In genomic region chr1:7503691-7504437, GRCh38 we compare ENCODE assay signal across 20 cellular contexts.
DNase-seq lines count a peak whose midpoint lies in the region; ATAC-seq and TF ChIP-seq lines count a peak whose summit lies in the region.
"Had no signal": no experiment of that assay in that cellular context is flagged by ENCODE, and none has a peak within 500 bp of the region (broad histone marks: within the 10 kb centered on the region; RNA-seq: fewer than 3 reads in every experiment).

No MANE protein-coding gene starts in this region.

- TF ChIP-seq POLR2A in IMR-90 (IDR thresholded peaks at IDR 0.05; ENCODE audit: low read depth, low read length), result no peak

- no peak overlapping the region for H2BK12ac ChIP-seq in neuronal stem cell (ENCODE audit: low read length)

- no peak overlapping the region for H3K23ac ChIP-seq in IMR-90 (ENCODE audit: low read depth, low read length)
- no peak overlapping the region for H3K23ac ChIP-seq in neuronal stem cell (ENCODE audit: low read depth, low read length, poor library complexity)

- H3K4me2 ChIP-seq in BLaER1, result peak overlapping the region; percentile 90
- H3K4me2 ChIP-seq in IMR-90 (ENCODE audit: low read depth, low read length), result no peak overlapping the region
- no peak overlapping the region for H3K4me2 ChIP-seq in neuronal stem cell (ENCODE audit: insufficient read depth, low read length, poor library complexity, severe bottlenecking)
- H3K4me2 ChIP-seq: A549 had no signal

- H3K27ac ChIP-seq in BLaER1 (peak overlapping the region; percentile 41; the same call in 1 of the 2 replicates), IMR-90 (ENCODE audit: insufficient read depth, low read length) (no peak overlapping the region), neuronal stem cell (replicated peaks; ENCODE audit: low read length) (no peak overlapping the region)
- H3K27ac ChIP-seq: A549, C4-2B had no signal

- no peak overlapping the region for H2BK5ac ChIP-seq in IMR-90 (ENCODE audit: low read depth, low read length, poor library complexity, severe bottlenecking)
- no peak overlapping the region for H2BK5ac ChIP-seq in neuronal stem cell (ENCODE audit: low read length)

- no peak overlapping the region for H4K91ac ChIP-seq in IMR-90 (ENCODE audit: insufficient read depth, low read depth, low read length)
- no peak overlapping the region for H4K91ac ChIP-seq in neuronal stem cell (ENCODE audit: low read depth, low read length, poor library complexity)

- H3K4me1 ChIP-seq in BLaER1 (peaks cover 100% of the 10 kb centered on the region), IMR-90 (ENCODE audit: control insufficient read depth, insufficient read depth, low read length) (peaks cover 4% of the 10 kb centered on the region; the same call in 1 of the 2 replicates), neuronal stem cell (ENCODE audit: control insufficient read depth in 2 of 2, insufficient read depth in 1 of 2, low read depth in 1 of 2, low read length in 2 of 2) (peaks cover 0 to 19% of the 10 kb centered on the region in 2 donors)
- H3K4me1 ChIP-seq: Caco-2, HAP-1 had no signal

- H3K4ac ChIP-seq in IMR-90 (ENCODE audit: low read depth, low read length), result no peak overlapping the region
- H3K4ac ChIP-seq in neuronal stem cell (ENCODE audit: low read length), result no peak overlapping the region

- intact Hi-C loops in IMR-90 (cut with micrococcal nuclease), result no loop called here

- no peak overlapping the region for H2AK9ac ChIP-seq in IMR-90 (replicated peaks; ENCODE audit: low read depth, low read length, poor library complexity)

- TF ChIP-seq RAD21 in IMR-90 (IDR thresholded peaks at IDR 0.05; ENCODE audit: low read length), result no peak

- H3K27me3 ChIP-seq in BLaER1, result no peaks in the 10 kb centered on the region
- no peaks in the 10 kb centered on the region for H3K27me3 ChIP-seq in IMR-90 (ENCODE audit: control insufficient read depth, insufficient read depth, low read length)
- peaks cover 0 to 2% (median 1%) of the 10 kb centered on the region in 3 experiments for H3K27me3 ChIP-seq in neuronal stem cell (ENCODE audit: control insufficient read depth in 3 of 3, insufficient read depth in 3 of 3, low read depth in 1 of 3, low read length in 3 of 3)
- H3K27me3 ChIP-seq: BE2C had no signal

- no peak for ATAC-seq in IMR-90 (ENCODE audit: low read depth)
- ATAC-seq in HG02759 (IDR thresholded peaks at IDR 0.05; ENCODE audit: unreplicated experiment), result no peak
- ATAC-seq: A549; CD8-positive, alpha-beta T cell had no signal

- no peak overlapping the region for H3K56ac ChIP-seq in IMR-90 (ENCODE audit: extremely low read depth, insufficient read depth, low read length)

- H3K14ac ChIP-seq in IMR-90 (replicated peaks; ENCODE audit: low read depth, low read length) (no peak overlapping the region), neuronal stem cell (ENCODE audit: low read length) (no peak overlapping the region)

- H2AFZ ChIP-seq in IMR-90 (replicated peaks; ENCODE audit: low read length, poor library complexity), result peak overlapping the region; percentile 21
- H2AFZ ChIP-seq in neuronal stem cell (ENCODE audit: low read length), result no peak overlapping the region

- H3K4me3 ChIP-seq in BLaER1 (no peak overlapping the region), IMR-90 (ENCODE audit: insufficient read depth, low read depth, low read length) (no peak overlapping the region), neuronal stem cell (ENCODE audit: low read length in 2 of 2) (no peak overlapping the region)
- H3K4me3 ChIP-seq: A549, HAP-1 had no signal

- H2BK15ac ChIP-seq in IMR-90 (ENCODE audit: low read depth, low read length), result no peak overlapping the region
- H2BK15ac ChIP-seq in neuronal stem cell (ENCODE audit: low read length), result no peak overlapping the region

- H4K8ac ChIP-seq in IMR-90 (ENCODE audit: low read depth in 2 of 2, low read length in 2 of 2) (no peak overlapping the region), neuronal stem cell (ENCODE audit: low read depth, low read length) (no peak overlapping the region)

- TF ChIP-seq CTCF in IMR-90 (conservative IDR thresholded peaks at IDR 0.05; ENCODE audit: low read depth, low read length), result no peak

- no peaks in the 10 kb centered on the region for H3K36me3 ChIP-seq in BLaER1
- no peaks in the 10 kb centered on the region for H3K36me3 ChIP-seq in IMR-90 (ENCODE audit: control insufficient read depth, insufficient read depth, low read length)
- no peaks in the 10 kb centered on the region for H3K36me3 ChIP-seq in neuronal stem cell (replicated peaks in 1 of 2; ENCODE audit: control insufficient read depth in 2 of 2, insufficient read depth in 2 of 2, low read length in 2 of 2)
- H3K36me3 ChIP-seq: BE2C, HAP-1 had no signal

- H2BK20ac ChIP-seq in IMR-90 (ENCODE audit: low read depth, low read length), result no peak overlapping the region

- no peaks in the 10 kb centered on the region for H3K9me1 ChIP-seq in IMR-90 (ENCODE audit: insufficient read depth, low read length)

- WGBS in IMR-90 (ENCODE audit: extremely low coverage in 2 of 2, insufficient read length in 1 of 2), 2 experiments, result 66% methylated on average over 8 of the region's 18 CpGs; no CpG with 5 or more reads in 1 of the 2 experiments
- WGBS in neuronal stem cell (ENCODE audit: extremely low coverage in 2 of 2, insufficient read length in 2 of 2, insufficient replicate concordance in 1 of 2), 2 donors, result no CpG with 5 or more reads among the region's 18 CpGs

- dilution Hi-C loops in IMR-90 (cut with HindIII; ENCODE audit: low sequenced_read_pairs, unreplicated experiment), result no loop called here

- DNase-seq in IMR-90 (no peak), neuronal stem cell (ENCODE audit: low spot score) (no peak), HUDEP-2 (lab: John Stamatoyannopoulos, UW; ENCODE audit: unreplicated experiment in 76 of 76) (no peak)
- DNase-seq in stimulated activated naive CD4-positive, alpha-beta T cell treated with Interleukin-2 at 50 U/mL for 16 hours (lab: John Stamatoyannopoulos, UW), result no peak
- DNase-seq: 8988T; ACHN; AML-193; BE2C; Caco-2; CD4-positive, CD25-positive, alpha-beta regulatory T cell; CD8-positive, alpha-beta T cell; DMS153; DND-41; GOT3; HFFc6 had no signal

- H4K5ac ChIP-seq in IMR-90 (ENCODE audit: low read depth, low read length), result no peak overlapping the region

- no peak overlapping the region for H2BK120ac ChIP-seq in IMR-90 (ENCODE audit: low read depth, low read length)
- no peak overlapping the region for H2BK120ac ChIP-seq in neuronal stem cell (ENCODE audit: low read depth, low read length)

- in situ Hi-C loops in IMR-90 (cut with MboI; ENCODE audit: low sequenced_read_pairs), result no loop called here

- H3K18ac ChIP-seq in IMR-90 (ENCODE audit: low read depth, low read length) (no peak overlapping the region), neuronal stem cell (ENCODE audit: low read length) (peak overlapping the region; percentile 3)

- H4K20me1 ChIP-seq in BLaER1 (no peaks in the 10 kb centered on the region), IMR-90 (ENCODE audit: insufficient read depth, low read length) (no peaks in the 10 kb centered on the region)

- no peak overlapping the region for H2AK5ac ChIP-seq in IMR-90 (ENCODE audit: low read depth, low read length)
- no peak overlapping the region for H2AK5ac ChIP-seq in neuronal stem cell (ENCODE audit: low read depth, low read length)

- POLR2A ChIA-PET in IMR-90 (lab: Charles Lee; ENCODE audit: unreplicated experiment), result no interaction called here

- CTCF ChIA-PET in IMR-90 (lab: Yijun Ruan, JAX), result no interaction called here

- no TSS peak for BruUV-seq in IMR-90 (replicated peaks; lab: Mats Ljungman, UMichigan)

- H3K9ac ChIP-seq in BLaER1, result no peak overlapping the region
- H3K9ac ChIP-seq in IMR-90 (ENCODE audit: low read depth, low read length), result no peak overlapping the region
- H3K9ac ChIP-seq in neuronal stem cell (ENCODE audit: low read depth, low read length, poor library complexity), result peak overlapping the region; percentile 18

- no peaks in the 10 kb centered on the region for H3K9me3 ChIP-seq in BLaER1
- no peaks in the 10 kb centered on the region for H3K9me3 ChIP-seq in IMR-90 (ENCODE audit: control insufficient read depth, insufficient read depth, low read length)
- H3K9me3 ChIP-seq in neuronal stem cell (replicated peaks in 1 of 2; ENCODE audit: control insufficient read depth in 2 of 2, insufficient read depth in 1 of 2, low read depth in 1 of 2, low read length in 2 of 2), result no peaks in the 10 kb centered on the region
- H3K9me3 ChIP-seq: A549, BE2C, HAP-1 had no signal

- H3K79me1 ChIP-seq in IMR-90 (ENCODE audit: low read depth in 1 of 2, low read length in 2 of 2) (no peaks in the 10 kb centered on the region), neuronal stem cell (ENCODE audit: low read depth, low read length) (no peaks in the 10 kb centered on the region)

TF ChIP-seq in IMR-90, 13 proteins besides CTCF, POLR2A, EP300 and RAD21 (continues in another document):
- TF ChIP-seq CHD1 (IDR thresholded peaks at IDR 0.05; ENCODE audit: low read depth, low read length) (no peak), BHLHE40 (IDR thresholded peaks at IDR 0.05; ENCODE audit: low read depth, low read length) (no peak), MAZ (IDR thresholded peaks at IDR 0.05; ENCODE audit: borderline replicate concordance, low read depth, low read length) (no peak), NFE2L2 (IDR thresholded peaks at IDR 0.05; ENCODE audit: low read depth, low read length) (no peak), SMC3 (IDR thresholded peaks at IDR 0.05; ENCODE audit: low read depth, low read length) (no peak), CEBPB (IDR thresholded peaks at IDR 0.05; ENCODE audit: low read depth, low read length) (no peak), USF2 (IDR thresholded peaks at IDR 0.05; ENCODE audit: low read depth, low read length) (no peak), RFX5 (IDR thresholded peaks at IDR 0.05; ENCODE audit: low read depth, low read length) (no peak), RCOR1 (IDR thresholded peaks at IDR 0.05; ENCODE audit: insufficient replicate concordance, low read length) (no peak), ELK1 (IDR thresholded peaks at IDR 0.05; ENCODE audit: borderline replicate concordance, low read depth, low read length) (no peak)
